Comparison of ENCODE assay signal across 1 cellular context in genomic region chr19:39218230-39219007, GRCh38.
A peak's percentile ranks its signal among the peaks of the same experiment; 100 is the strongest.
TF ChIP-seq lines count a peak whose summit lies in the region.

No MANE protein-coding gene starts in this region.

TF ChIP-seq in HEK293, 187 proteins besides CTCF, POLR2A, EP300 and RAD21 (continued from another document):
- TF ChIP-seq PRDM2 (tag by site-specific recombination; IDR thresholded peaks at IDR 0.05; ENCODE audit: borderline replicate concordance) (no peak), ZNF621 (tag by site-specific recombination; IDR thresholded peaks at IDR 0.05) (0 out of 2 replicates have a peak, but pooled peaks have one; percentile 31), ZNF677 (tag by site-specific recombination; IDR thresholded peaks at IDR 0.05) (no peak), ZNF670 (tag by site-specific recombination; IDR thresholded peaks at IDR 0.05; ENCODE audit: low read depth) (no peak), ZNF121 (tag by site-specific recombination; IDR thresholded peaks at IDR 0.05) (peak; percentile 87), REPIN1 (tag by site-specific recombination; IDR thresholded peaks at IDR 0.05; ENCODE audit: low read depth) (no peak), ZNF48 (tag by site-specific recombination; IDR thresholded peaks at IDR 0.05) (no peak)
- TF ChIP-seq, protein P1, sequence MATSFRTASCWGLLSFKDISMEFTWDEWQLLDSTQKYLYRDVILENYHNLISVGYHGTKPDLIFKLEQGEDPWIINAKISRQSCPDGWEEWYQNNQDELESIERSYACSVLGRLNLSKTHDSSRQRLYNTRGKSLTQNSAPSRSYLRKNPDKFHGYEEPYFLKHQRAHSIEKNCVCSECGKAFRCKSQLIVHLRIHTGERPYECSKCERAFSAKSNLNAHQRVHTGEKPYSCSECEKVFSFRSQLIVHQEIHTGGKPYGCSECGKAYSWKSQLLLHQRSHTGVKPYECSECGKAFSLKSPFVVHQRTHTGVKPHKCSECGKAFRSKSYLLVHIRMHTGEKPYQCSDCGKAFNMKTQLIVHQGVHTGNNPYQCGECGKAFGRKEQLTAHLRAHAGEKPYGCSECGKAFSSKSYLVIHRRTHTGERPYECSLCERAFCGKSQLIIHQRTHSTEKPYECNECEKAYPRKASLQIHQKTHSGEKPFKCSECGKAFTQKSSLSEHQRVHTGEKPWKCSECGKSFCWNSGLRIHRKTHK (tag by site-specific recombination; IDR thresholded peaks at IDR 0.05): peak; percentile 83
- TF ChIP-seq, protein P2, sequence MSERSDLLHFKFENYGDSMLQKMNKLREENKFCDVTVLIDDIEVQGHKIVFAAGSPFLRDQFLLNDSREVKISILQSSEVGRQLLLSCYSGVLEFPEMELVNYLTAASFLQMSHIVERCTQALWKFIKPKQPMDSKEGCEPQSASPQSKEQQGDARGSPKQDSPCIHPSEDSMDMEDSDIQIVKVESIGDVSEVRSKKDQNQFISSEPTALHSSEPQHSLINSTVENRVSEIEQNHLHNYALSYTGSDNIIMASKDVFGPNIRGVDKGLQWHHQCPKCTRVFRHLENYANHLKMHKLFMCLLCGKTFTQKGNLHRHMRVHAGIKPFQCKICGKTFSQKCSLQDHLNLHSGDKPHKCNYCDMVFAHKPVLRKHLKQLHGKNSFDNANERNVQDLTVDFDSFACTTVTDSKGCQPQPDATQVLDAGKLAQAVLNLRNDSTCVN (tag by site-specific recombination; optimal IDR thresholded peaks at IDR 0.05): no peak
- TF ChIP-seq, protein P3, sequence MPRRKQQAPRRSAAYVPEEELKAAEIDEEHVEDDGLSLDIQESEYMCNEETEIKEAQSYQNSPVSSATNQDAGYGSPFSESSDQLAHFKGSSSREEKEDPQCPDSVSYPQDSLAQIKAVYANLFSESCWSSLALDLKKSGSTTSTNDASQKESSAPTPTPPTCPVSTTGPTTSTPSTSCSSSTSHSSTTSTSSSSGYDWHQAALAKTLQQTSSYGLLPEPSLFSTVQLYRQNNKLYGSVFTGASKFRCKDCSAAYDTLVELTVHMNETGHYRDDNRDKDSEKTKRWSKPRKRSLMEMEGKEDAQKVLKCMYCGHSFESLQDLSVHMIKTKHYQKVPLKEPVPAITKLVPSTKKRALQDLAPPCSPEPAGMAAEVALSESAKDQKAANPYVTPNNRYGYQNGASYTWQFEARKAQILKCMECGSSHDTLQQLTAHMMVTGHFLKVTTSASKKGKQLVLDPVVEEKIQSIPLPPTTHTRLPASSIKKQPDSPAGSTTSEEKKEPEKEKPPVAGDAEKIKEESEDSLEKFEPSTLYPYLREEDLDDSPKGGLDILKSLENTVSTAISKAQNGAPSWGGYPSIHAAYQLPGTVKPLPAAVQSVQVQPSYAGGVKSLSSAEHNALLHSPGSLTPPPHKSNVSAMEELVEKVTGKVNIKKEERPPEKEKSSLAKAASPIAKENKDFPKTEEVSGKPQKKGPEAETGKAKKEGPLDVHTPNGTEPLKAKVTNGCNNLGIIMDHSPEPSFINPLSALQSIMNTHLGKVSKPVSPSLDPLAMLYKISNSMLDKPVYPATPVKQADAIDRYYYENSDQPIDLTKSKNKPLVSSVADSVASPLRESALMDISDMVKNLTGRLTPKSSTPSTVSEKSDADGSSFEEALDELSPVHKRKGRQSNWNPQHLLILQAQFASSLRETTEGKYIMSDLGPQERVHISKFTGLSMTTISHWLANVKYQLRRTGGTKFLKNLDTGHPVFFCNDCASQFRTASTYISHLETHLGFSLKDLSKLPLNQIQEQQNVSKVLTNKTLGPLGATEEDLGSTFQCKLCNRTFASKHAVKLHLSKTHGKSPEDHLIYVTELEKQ (tag by site-specific recombination; IDR thresholded peaks at IDR 0.05; ENCODE audit: borderline replicate concordance): no peak
- TF ChIP-seq, protein P4, sequence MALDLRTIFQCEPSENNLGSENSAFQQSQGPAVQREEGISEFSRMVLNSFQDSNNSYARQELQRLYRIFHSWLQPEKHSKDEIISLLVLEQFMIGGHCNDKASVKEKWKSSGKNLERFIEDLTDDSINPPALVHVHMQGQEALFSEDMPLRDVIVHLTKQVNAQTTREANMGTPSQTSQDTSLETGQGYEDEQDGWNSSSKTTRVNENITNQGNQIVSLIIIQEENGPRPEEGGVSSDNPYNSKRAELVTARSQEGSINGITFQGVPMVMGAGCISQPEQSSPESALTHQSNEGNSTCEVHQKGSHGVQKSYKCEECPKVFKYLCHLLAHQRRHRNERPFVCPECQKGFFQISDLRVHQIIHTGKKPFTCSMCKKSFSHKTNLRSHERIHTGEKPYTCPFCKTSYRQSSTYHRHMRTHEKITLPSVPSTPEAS (tag by site-specific recombination; IDR thresholded peaks at IDR 0.05): no peak
